33 cellular contexts compared by ENCODE assay signal in genomic region chr22:29559030-29559429, GRCh38.
"Had no signal": no experiment of that assay in that cellular context is flagged by ENCODE, and none has a peak within 500 bp of the region (broad histone marks: within the 10 kb centered on the region; RNA-seq: fewer than 3 reads in every experiment).

No MANE protein-coding gene starts in this region.

- H3K27ac ChIP-seq: ascending aorta, cardiac muscle cell, VCaP had no signal

- H3K4me3 ChIP-seq: ascending aorta, cardiac muscle cell, MG63 had no signal

- H3K27ac Mint-ChIP-seq: activated B cell treated with CpG ODN at 0.5 μM for 24 hours; activated CD4-positive, alpha-beta memory T cell treated with anti-CD3 and anti-CD28 coated beads for 36 hours; activated naive CD8-positive, alpha-beta T cell treated with anti-CD3 and anti-CD28 coated beads, Interleukin-2, amount 10 ng/mL, durations not matched to agents 7 days and 5 days; activated T-helper 1 cell treated with anti-CD3 and anti-CD28 coated beads, Interleukin-12 subunit alpha, Interleukin-12 subunit beta, Interleukin-2, Interleukin-4 antibody, amounts not matched to agents 30 ng/mL and 10 ng/mL and 1 ng/mL, durations not matched to agents 14 hours and 24 hours and 36 hours had no signal

- H3K27me3 ChIP-seq: ascending aorta, cardiac muscle cell, MG63 had no signal

- H3K36me3 ChIP-seq: MG63 had no signal

- H3K4me3 Mint-ChIP-seq: activated B cell treated with CpG ODN at 0.5 μM for 24 hours; activated CD4-positive, alpha-beta memory T cell treated with anti-CD3 and anti-CD28 coated beads for 36 hours; activated naive CD8-positive, alpha-beta T cell treated with anti-CD3 and anti-CD28 coated beads, Interleukin-2, amount 10 ng/mL, durations not matched to agents 7 days and 5 days; activated T-cell treated with anti-CD3 and anti-CD28 coated beads, Interleukin-2, amount 50 U/mL, for 4 hours; activated T-helper 1 cell treated with anti-CD3 and anti-CD28 coated beads, Interleukin-12 subunit alpha, Interleukin-12 subunit beta, Interleukin-2, Interleukin-4 antibody, amounts not matched to agents 30 ng/mL and 10 ng/mL and 1 ng/mL, durations not matched to agents 14 hours and 24 hours and 36 hours; central memory CD8-positive, alpha-beta T cell; T-cell had no signal

- ATAC-seq: activated T-cell treated with anti-CD3 and anti-CD28 coated beads, Interleukin-2, amount 50 U/mL, for 4 hours; Panc1; SK-N-SH treated with all-trans-retinoic acid at 6 μM for 48 hours; T-cell had no signal

- H3K4me1 Mint-ChIP-seq: activated naive CD8-positive, alpha-beta T cell treated with anti-CD3 and anti-CD28 coated beads, Interleukin-2, amount 10 ng/mL, durations not matched to agents 7 days and 5 days; central memory CD8-positive, alpha-beta T cell had no signal

- H3K9me3 Mint-ChIP-seq: activated B cell treated with CpG ODN at 0.5 μM for 24 hours; activated CD4-positive, alpha-beta memory T cell treated with anti-CD3 and anti-CD28 coated beads for 36 hours; activated naive CD8-positive, alpha-beta T cell treated with anti-CD3 and anti-CD28 coated beads, Interleukin-2, amount 10 ng/mL, durations not matched to agents 7 days and 5 days; activated T-cell treated with anti-CD3 and anti-CD28 coated beads, Interleukin-2, amount 50 U/mL, for 4 hours; activated T-helper 1 cell treated with anti-CD3 and anti-CD28 coated beads, Interleukin-12 subunit alpha, Interleukin-12 subunit beta, Interleukin-2, Interleukin-4 antibody, amounts not matched to agents 30 ng/mL and 10 ng/mL and 1 ng/mL, durations not matched to agents 14 hours and 24 hours and 36 hours; central memory CD8-positive, alpha-beta T cell; T-cell had no signal

- H3K27me3 Mint-ChIP-seq: activated B cell treated with CpG ODN at 0.5 μM for 24 hours; activated CD4-positive, alpha-beta memory T cell treated with anti-CD3 and anti-CD28 coated beads for 36 hours; activated naive CD8-positive, alpha-beta T cell treated with anti-CD3 and anti-CD28 coated beads, Interleukin-2, amount 10 ng/mL, durations not matched to agents 7 days and 5 days; central memory CD8-positive, alpha-beta T cell; T-cell had no signal

- DNase-seq: activated B cell treated with CpG ODN at 0.5 μM for 24 hours; activated CD4-positive, alpha-beta memory T cell treated with anti-CD3 and anti-CD28 coated beads for 36 hours; activated CD4-positive, alpha-beta T cell treated with anti-CD3 and anti-CD28 coated beads for 4 hours; activated CD4-positive, alpha-beta T cell treated with anti-CD3 and anti-CD28 coated beads, Interleukin-2, amount 50 U/mL, for 1 hour; activated CD4-positive, CD25-positive, alpha-beta regulatory T cell treated with anti-CD3 and anti-CD28 coated beads, Interleukin-2, amount 50 U/mL, for 72 hours; activated CD8-positive, alpha-beta memory T cell treated with anti-CD3 and anti-CD28 coated beads, Interleukin-2, amount 50 U/mL, for 4 hours; activated naive CD4-positive, alpha-beta T cell treated with anti-CD3 and anti-CD28 coated beads, Interleukin-2, amount 50 U/mL, for 16 hours; activated naive CD8-positive, alpha-beta T cell treated with anti-CD3 and anti-CD28 coated beads, Interleukin-2, amount 10 ng/mL, durations not matched to agents 7 days and 5 days; activated T-cell treated with anti-CD3 and anti-CD28 coated beads for 4 hours; activated T-cell treated with anti-CD3 and anti-CD28 coated beads, Interleukin-2, amount 50 U/mL, for 4 hours; amygdala; Kasumi-1; KG1; MG63; NCI-H1048; NCI-H1105 treated with DMSO at 0.1 percent for 48 hours; NCI-H1436; NCI-H1694; NCI-H1930; NCI-H2081 treated with DMSO at 0.1 percent for 48 hours; NCI-H345; NCI-H524 treated with DMSO at 0.1 percent for 48 hours; SHP77; T-cell; T-helper 2 cell; T-helper 9 cell had no signal

- H3K9me3 ChIP-seq: ascending aorta, MG63 had no signal
